14 cellular contexts compared by ENCODE assay signal in genomic region chr12:67535176-67535575, GRCh38.
"Had no signal": no experiment of that assay in that cellular context is flagged by ENCODE, and none has a peak within 500 bp of the region (broad histone marks: within the 10 kb centered on the region; RNA-seq: fewer than 3 reads in every experiment).

No MANE protein-coding gene starts in this region.

- H3K27ac Mint-ChIP-seq: activated CD4-positive, alpha-beta T cell treated with anti-CD3 and anti-CD28 coated beads, Interleukin-2, amount 10 ng/mL, durations not matched to agents 7 days and 5 days; activated naive CD8-positive, alpha-beta T cell treated with anti-CD3 and anti-CD28 coated beads for 36 hours; dendritic cell treated with granulocyte-macrophage colony-stimulating factor and Interleukin-4, amounts not matched to agents 40 ng/mL and 50 ng/mL, for 4 days had no signal

- DNase-seq: activated CD4-positive, alpha-beta T cell treated with anti-CD3 and anti-CD28 coated beads, Interleukin-2, amount 10 ng/mL, durations not matched to agents 7 days and 5 days; activated naive CD8-positive, alpha-beta T cell treated with anti-CD3 and anti-CD28 coated beads for 36 hours; anterior cingulate cortex; effector memory CD4-positive, alpha-beta T cell; left colon; lower lobe of right lung; stimulated activated CD4-positive, alpha-beta T cell treated with anti-CD3 and anti-CD28 coated beads, Interleukin-4, amount 100 ng/mL, for 4 hours; stimulated activated CD8-positive, alpha-beta memory T cell treated with anti-CD3 and anti-CD28 coated beads, Interleukin-4, amount 100 ng/mL, for 48 hours; stimulated activated naive CD4-positive, alpha-beta T cell treated with Interleukin-2 at 50 U/mL for 16 hours; transverse colon had no signal

- H3K27me3 Mint-ChIP-seq: activated CD4-positive, alpha-beta T cell treated with anti-CD3 and anti-CD28 coated beads, Interleukin-2, amount 10 ng/mL, durations not matched to agents 7 days and 5 days; activated naive CD8-positive, alpha-beta T cell treated with anti-CD3 and anti-CD28 coated beads for 36 hours had no signal

- H3K36me3 ChIP-seq: heart left ventricle, lower lobe of right lung, transverse colon, vagina had no signal

- H3K4me3 ChIP-seq: heart left ventricle, lower lobe of right lung, skin epidermis, transverse colon, vagina had no signal

- ATAC-seq: lower lobe of right lung had no signal

- H3K36me3 Mint-ChIP-seq: activated naive CD8-positive, alpha-beta T cell treated with anti-CD3 and anti-CD28 coated beads for 36 hours had no signal

- H3K9me3 Mint-ChIP-seq: dendritic cell treated with granulocyte-macrophage colony-stimulating factor and Interleukin-4, amounts not matched to agents 40 ng/mL and 50 ng/mL, for 4 days had no signal

- H3K4me1 Mint-ChIP-seq: activated CD4-positive, alpha-beta T cell treated with anti-CD3 and anti-CD28 coated beads, Interleukin-2, amount 10 ng/mL, durations not matched to agents 7 days and 5 days had no signal

- H3K27me3 ChIP-seq: heart left ventricle, transverse colon, vagina had no signal

- H3K27ac ChIP-seq: lower lobe of right lung, vagina had no signal

- H3K9me3 ChIP-seq: heart left ventricle, lower lobe of right lung, transverse colon, vagina had no signal

- H3K4me3 Mint-ChIP-seq: activated CD4-positive, alpha-beta T cell treated with anti-CD3 and anti-CD28 coated beads, Interleukin-2, amount 10 ng/mL, durations not matched to agents 7 days and 5 days; activated naive CD8-positive, alpha-beta T cell treated with anti-CD3 and anti-CD28 coated beads for 36 hours; dendritic cell treated with granulocyte-macrophage colony-stimulating factor and Interleukin-4, amounts not matched to agents 40 ng/mL and 50 ng/mL, for 4 days had no signal
